16 cellular contexts compared by ENCODE assay signal in the genomic region with DNA sequence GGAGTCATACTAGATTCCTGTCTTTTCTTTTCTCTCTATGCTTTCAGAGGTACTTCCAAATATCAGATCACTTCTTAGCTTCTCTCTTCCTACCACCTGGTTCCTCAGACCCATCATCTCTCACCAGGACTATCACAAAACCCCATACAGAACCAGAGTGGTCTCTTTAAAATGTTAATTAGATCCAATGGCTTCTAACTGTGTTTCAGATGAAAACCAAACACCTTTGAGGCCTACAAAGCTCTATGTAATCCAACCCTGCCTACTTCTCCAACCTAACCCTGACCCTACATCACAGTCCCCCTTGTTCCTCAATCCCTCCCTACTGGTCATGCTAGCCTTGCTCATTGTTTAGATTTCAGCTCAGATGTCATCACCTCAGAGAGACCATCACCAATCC. TPM values are rescaled to one million over a fixed set of nuclear protein-coding genes. Genes with fewer than 3 reads are reported as not detected.
DNase-seq lines count a peak whose midpoint lies in the region; ATAC-seq and TF ChIP-seq lines count a peak whose summit lies in the region.
"Had no signal": no experiment of that assay in that cellular context is flagged by ENCODE, and none has a peak within 500 bp of the region (broad histone marks: within the 10 kb centered on the region; RNA-seq: fewer than 3 reads in every experiment).

No MANE protein-coding gene starts in this region.

- H3K36me3 Mint-ChIP-seq in activated T-cell treated with anti-CD3 and anti-CD28 coated beads, Interleukin-2, amount 50 U/mL, for 72 hours (ENCODE audit: insufficient read depth in 2 of 2), result peaks cover 11 to 14% of the 10 kb centered on the region in 2 donors
- peaks cover 38% of the 10 kb centered on the region for H3K36me3 Mint-ChIP-seq in activated T-cell treated with anti-CD3 and anti-CD28 coated beads, Interleukin-2, amount 50 U/mL, for 24 hours (ENCODE audit: low read depth)
- H3K36me3 Mint-ChIP-seq in activated T-helper 17 cell treated with anti-CD3 and anti-CD28 coated beads, Interleukin-2, amount 50 U/mL, for 72 hours (ENCODE audit: low read depth), result peaks cover 28% of the 10 kb centered on the region

- H3K4me1 ChIP-seq in stomach, result peaks cover 0 to 21% (median 0%) of the 10 kb centered on the region in 4 donors

- no peak for ATAC-seq in activated T-cell treated with anti-CD3 and anti-CD28 coated beads, Interleukin-2, amount 50 U/mL, for 72 hours (replicated peaks in 1 of 2)
- no peak for ATAC-seq in activated T-helper 17 cell treated with anti-CD3 and anti-CD28 coated beads, Interleukin-2, amount 50 U/mL, for 72 hours (replicated peaks)
- ATAC-seq in HG03354 (IDR thresholded peaks at IDR 0.05; ENCODE audit: poor library complexity, severe bottlenecking, unreplicated experiment), result no peak
- ATAC-seq: CD8-positive, alpha-beta T cell had no signal

- no peaks in the 10 kb centered on the region for H3K9me3 ChIP-seq in stomach

- no peaks in the 10 kb centered on the region for H3K27me3 ChIP-seq in stomach

- H3K4me3 ChIP-seq in stomach, result no peak overlapping the region

- H3K36me3 ChIP-seq in stomach, result peaks cover 0 to 16% (median 10%) of the 10 kb centered on the region in 4 donors

- no peak for TF ChIP-seq CTCF in stomach (IDR thresholded peaks at IDR 0.05)

- no peak overlapping the region for H3K27ac ChIP-seq in stomach
- H3K27ac ChIP-seq: 22Rv1 had no signal

- no peaks in the 10 kb centered on the region for H3K27me3 Mint-ChIP-seq in activated T-cell treated with anti-CD3 and anti-CD28 coated beads, Interleukin-2, amount 50 U/mL, for 72 hours (ENCODE audit: low read depth)
- H3K27me3 Mint-ChIP-seq in activated T-cell treated with anti-CD3 and anti-CD28 coated beads, Interleukin-2, amount 50 U/mL, for 24 hours, result no peaks in the 10 kb centered on the region
- H3K27me3 Mint-ChIP-seq in activated T-helper 17 cell treated with anti-CD3 and anti-CD28 coated beads, Interleukin-2, amount 50 U/mL, for 72 hours, result no peaks in the 10 kb centered on the region

- intact Hi-C loops in stomach (cut with DNase I; ENCODE audit: low total_unique reads), result no loop called here

- peak overlapping the region; percentile 4 for H3K27ac Mint-ChIP-seq in activated T-cell treated with anti-CD3 and anti-CD28 coated beads, Interleukin-2, amount 50 U/mL, for 72 hours
- H3K27ac Mint-ChIP-seq in activated T-cell treated with anti-CD3 and anti-CD28 coated beads, Interleukin-2, amount 50 U/mL, for 24 hours, result no peak overlapping the region
- H3K27ac Mint-ChIP-seq in activated T-helper 17 cell treated with anti-CD3 and anti-CD28 coated beads, Interleukin-2, amount 50 U/mL, for 72 hours, result peak overlapping the region; percentile 4
- H3K27ac Mint-ChIP-seq: CD8-positive, alpha-beta T cell had no signal

- H3K4me3 Mint-ChIP-seq in activated T-cell treated with anti-CD3 and anti-CD28 coated beads, Interleukin-2, amount 50 U/mL, for 72 hours, result no peak overlapping the region
- no peak overlapping the region for H3K4me3 Mint-ChIP-seq in activated T-cell treated with anti-CD3 and anti-CD28 coated beads, Interleukin-2, amount 50 U/mL, for 24 hours
- no peak overlapping the region for H3K4me3 Mint-ChIP-seq in activated T-helper 17 cell treated with anti-CD3 and anti-CD28 coated beads, Interleukin-2, amount 50 U/mL, for 72 hours
- H3K4me3 Mint-ChIP-seq: CD14-positive monocyte; CD8-positive, alpha-beta T cell had no signal

- no peak for TF ChIP-seq POLR2A in stomach (IDR thresholded peaks at IDR 0.05)

- DNase-seq in activated T-cell treated with anti-CD3 and anti-CD28 coated beads, Interleukin-2, amount 50 U/mL, for 72 hours, result no peak
- no peak for DNase-seq in activated T-cell treated with anti-CD3 and anti-CD28 coated beads, Interleukin-2, amount 50 U/mL, for 24 hours
- DNase-seq in iPS DF 4.7 (ENCODE audit: extremely low read depth, low spot score) (peak; percentile 44), cerebellum (ENCODE audit: low spot score) (no peak), stomach (no peak)
- DNase-seq: CD8-positive, alpha-beta T cell; COR-L47; DMS153; DMS79 treated with DMSO at 0.1 percent for 48 hours; EL; GDM1; IMR-90 had no signal

- peaks cover 0 to 5% of the 10 kb centered on the region in 2 donors for H3K9me3 Mint-ChIP-seq in activated T-cell treated with anti-CD3 and anti-CD28 coated beads, Interleukin-2, amount 50 U/mL, for 72 hours
- H3K9me3 Mint-ChIP-seq in activated T-cell treated with anti-CD3 and anti-CD28 coated beads, Interleukin-2, amount 50 U/mL, for 24 hours, result no peaks in the 10 kb centered on the region
- H3K9me3 Mint-ChIP-seq in activated T-helper 17 cell treated with anti-CD3 and anti-CD28 coated beads, Interleukin-2, amount 50 U/mL, for 72 hours, result no peaks in the 10 kb centered on the region
- H3K9me3 Mint-ChIP-seq: CD8-positive, alpha-beta T cell had no signal

- H3K4me1 Mint-ChIP-seq in activated T-cell treated with anti-CD3 and anti-CD28 coated beads, Interleukin-2, amount 50 U/mL, for 72 hours (ENCODE audit: low read depth), result peaks cover 3% of the 10 kb centered on the region
- H3K4me1 Mint-ChIP-seq in activated T-cell treated with anti-CD3 and anti-CD28 coated beads, Interleukin-2, amount 50 U/mL, for 24 hours (ENCODE audit: low read depth), result peaks cover 4% of the 10 kb centered on the region
- no peaks in the 10 kb centered on the region for H3K4me1 Mint-ChIP-seq in activated T-helper 17 cell treated with anti-CD3 and anti-CD28 coated beads, Interleukin-2, amount 50 U/mL, for 72 hours

- no peak for TF ChIP-seq EP300 in stomach (IDR thresholded peaks at IDR 0.05)

RNA-seq across cellular contexts. Expression of a gene that starts 34.8 kb away (rescaled TPM):
- 1 to 10 TPM; 5.0 to 7.2 TPM for total RNA-seq in activated T-cell treated with anti-CD3 and anti-CD28 coated beads, Interleukin-2, amount 50 U/mL, for 72 hours
- 1 to 10 TPM; 5.9 to 7.6 TPM for total RNA-seq in activated T-helper 17 cell treated with anti-CD3 and anti-CD28 coated beads, Interleukin-2, amount 50 U/mL, for 72 hours
- total RNA-seq in cerebellum, result 28.5 TPM
- total RNA-seq in stomach, result 100 to 1,000 TPM in 3 of 5 donors, 10 to 100 TPM in 1, 1 to 10 TPM in 1; 9.8 to 170 (median 106) TPM
- polyA plus RNA-seq in stomach, result 10 to 100 TPM in 2 of 3 donors, 1 to 10 TPM in 1; 5.3 to 14.4 (median 12.2) TPM
